Comparison of ENCODE assay signal across 9 cellular contexts in the genomic region with DNA sequence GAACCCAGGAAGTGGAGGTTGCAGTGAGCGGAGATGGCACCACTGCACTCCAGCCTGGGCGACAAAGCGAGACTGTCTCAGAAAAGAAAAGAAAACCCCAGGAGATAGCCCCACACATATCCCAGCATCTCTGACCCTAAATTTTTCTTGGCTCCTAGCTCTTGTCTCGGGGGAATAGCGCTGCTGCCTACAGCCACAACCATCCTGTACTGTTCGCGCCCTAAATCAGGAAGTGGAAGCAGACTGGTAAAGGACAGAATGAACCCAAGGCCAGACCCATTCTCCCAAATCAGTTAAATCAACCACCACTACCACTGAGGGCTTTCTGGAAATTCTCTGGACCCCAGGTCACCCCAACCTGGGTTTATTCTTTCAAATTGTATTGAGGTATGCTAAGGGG. TPM values are rescaled to one million over a fixed set of nuclear protein-coding genes. Genes with fewer than 3 reads are reported as not detected.
DNase-seq lines count a peak whose midpoint lies in the region; ATAC-seq and TF ChIP-seq lines count a peak whose summit lies in the region.
"Had no signal": no experiment of that assay in that cellular context is flagged by ENCODE, and none has a peak within 500 bp of the region (broad histone marks: within the 10 kb centered on the region; RNA-seq: fewer than 3 reads in every experiment).

No MANE protein-coding gene starts in this region.

- H3K4me1 ChIP-seq in cardiac muscle cell (ENCODE audit: low read depth) = peaks cover 19% of the 10 kb centered on the region
- peaks cover 18 to 47% of the 10 kb centered on the region in 2 donors for H3K4me1 ChIP-seq in left lung
- H3K4me1 ChIP-seq in tibial nerve = peaks cover 0 to 57% (median 30%) of the 10 kb centered on the region in 4 donors
- H3K4me1 ChIP-seq in thyroid gland = peaks cover 20 to 32% of the 10 kb centered on the region in 2 donors

- peak overlapping the region; percentile 93 for H3K4me3 Mint-ChIP-seq in activated T-helper 17 cell treated with anti-CD3 and anti-CD28 coated beads, Interleukin-2, amount 50 U/mL, for 72 hours

- no peaks in the 10 kb centered on the region for H3K27me3 ChIP-seq in cardiac muscle cell
- no peaks in the 10 kb centered on the region for H3K27me3 ChIP-seq in left lung
- H3K27me3 ChIP-seq in tibial nerve = no peaks in the 10 kb centered on the region
- no peaks in the 10 kb centered on the region for H3K27me3 ChIP-seq in thyroid gland

- intact Hi-C loops in cardiac septum (cut with DNase I) (loop anchor here (5.0 kb wide), 1 partner anchor 322 kb away; no protein-coding TSS in a partner anchor), left lung (cut with DNase I) (no loop called here), thyroid gland (cut with DNase I) (no loop called here)

- 75 to 77% methylated on average over 7 of the region's 7 CpGs for WGBS in tibial nerve, 2 donors
- WGBS in thyroid gland, 2 donors = 91 to 94% methylated on average over 7 of the region's 7 CpGs

- no peak for TF ChIP-seq EP300 in tibial nerve (IDR thresholded peaks at IDR 0.05)

- H3K36me3 ChIP-seq in cardiac muscle cell (peaks cover 14% of the 10 kb centered on the region), left lung (peaks cover 0 to 34% of the 10 kb centered on the region in 2 donors), tibial nerve (peaks cover 3 to 35% (median 14%) of the 10 kb centered on the region in 3 donors), thyroid gland (peaks cover 15 to 16% of the 10 kb centered on the region in 2 donors)

- TF ChIP-seq POLR2A in tibial nerve (IDR thresholded peaks at IDR 0.05) (no peak), thyroid gland (IDR thresholded peaks at IDR 0.05) (no peak)

- no peaks in the 10 kb centered on the region for H3K9me3 Mint-ChIP-seq in activated T-helper 17 cell treated with anti-CD3 and anti-CD28 coated beads, Interleukin-2, amount 50 U/mL, for 72 hours

- peaks cover 81% of the 10 kb centered on the region for H3K36me3 Mint-ChIP-seq in activated T-helper 17 cell treated with anti-CD3 and anti-CD28 coated beads, Interleukin-2, amount 50 U/mL, for 72 hours (ENCODE audit: low read depth)

- H3K9me3 ChIP-seq in cardiac muscle cell (ENCODE audit: low read depth) = no peaks in the 10 kb centered on the region
- no peaks in the 10 kb centered on the region for H3K9me3 ChIP-seq in left lung
- H3K9me3 ChIP-seq in tibial nerve = no peaks in the 10 kb centered on the region
- no peaks in the 10 kb centered on the region for H3K9me3 ChIP-seq in thyroid gland

- peak overlapping the region; percentile 69 for H3K4me3 ChIP-seq in cardiac muscle cell
- H3K4me3 ChIP-seq in left lung = peak overlapping the region; percentile 83 to 95
- H3K4me3 ChIP-seq in tibial nerve = peak overlapping the region in 2 of 4 donors; percentile 91 to 99
- H3K4me3 ChIP-seq in thyroid gland (replicated peaks in 1 of 3) = peak overlapping the region in 1 of 3 donors; percentile 98

- H3K27ac Mint-ChIP-seq in activated T-helper 17 cell treated with anti-CD3 and anti-CD28 coated beads, Interleukin-2, amount 50 U/mL, for 72 hours = peak overlapping the region; percentile 96

- H3K27me3 Mint-ChIP-seq in activated T-helper 17 cell treated with anti-CD3 and anti-CD28 coated beads, Interleukin-2, amount 50 U/mL, for 72 hours = no peaks in the 10 kb centered on the region

- peaks cover 21% of the 10 kb centered on the region for H3K4me1 Mint-ChIP-seq in activated T-helper 17 cell treated with anti-CD3 and anti-CD28 coated beads, Interleukin-2, amount 50 U/mL, for 72 hours

- TF ChIP-seq CTCF in cardiac muscle cell (IDR thresholded peaks at IDR 0.05; ENCODE audit: low read depth, low read length) (no peak), left lung (IDR thresholded peaks at IDR 0.05) (no peak), tibial nerve (IDR thresholded peaks at IDR 0.05) (no peak), thyroid gland (IDR thresholded peaks at IDR 0.05) (no peak)

- no peak for DNase-seq in cardiac muscle cell (ENCODE audit: low read depth in 1 of 2, low spot score in 1 of 2)
- DNase-seq in cardiac septum (ENCODE audit: low spot score) = no peak
- no peak for DNase-seq in left lung
- no peak for DNase-seq in tibial nerve (ENCODE audit: low spot score in 2 of 2)
- DNase-seq in thyroid gland = no peak
- DNase-seq in DMS53 (lab: John Stamatoyannopoulos, UW) = no peak

- H3K27ac ChIP-seq in cardiac muscle cell = peak overlapping the region; percentile 99
- H3K27ac ChIP-seq in left lung = peak overlapping the region in 1 of 2 donors; percentile 100
- peak overlapping the region in 3 of 4 donors; percentile 39 to 99 (median 99) for H3K27ac ChIP-seq in tibial nerve
- H3K27ac ChIP-seq in thyroid gland = no peak overlapping the region

- ATAC-seq in activated T-helper 17 cell treated with anti-CD3 and anti-CD28 coated beads, Interleukin-2, amount 50 U/mL, for 72 hours (replicated peaks) = no peak
- no peak for ATAC-seq in left lung
- ATAC-seq in HG02678 (IDR thresholded peaks at IDR 0.05; ENCODE audit: unreplicated experiment) = no peak

RNA-seq across cellular contexts. Expression of a gene that starts 1.7 kb away (rescaled TPM):
- total RNA-seq in cardiac muscle cell = 76.0 and 78.3 TPM in 2 replicates
- 92.5 and 98.6 TPM in 2 replicates for polyA plus RNA-seq in cardiac muscle cell
- total RNA-seq in cardiac septum = 111 TPM
- total RNA-seq in activated T-helper 17 cell treated with anti-CD3 and anti-CD28 coated beads, Interleukin-2, amount 50 U/mL, for 72 hours = 100 to 1,000 TPM; 152 to 209 TPM
- 100 to 1,000 TPM; 134 to 171 TPM for total RNA-seq in left lung
- total RNA-seq in tibial nerve = 10 to 100 TPM; 38.5 to 82.2 (median 65.9) TPM
- total RNA-seq in thyroid gland = 10 to 100 TPM; 35.1 to 70.4 (median 48.4) TPM

RNA-seq across cellular contexts. Expression of a gene that starts 2.2 kb away (rescaled TPM):
- total RNA-seq in cardiac muscle cell (54.5 and 68.8 TPM in 2 replicates), cardiac septum (57.5 TPM), left lung (10 to 100 TPM; 26.5 to 46.6 TPM), tibial nerve (10 to 100 TPM; 21.9 to 28.7 (median 25.0) TPM), thyroid gland (10 to 100 TPM; 27.4 to 49.0 (median 33.0) TPM)
- 62.3 and 82.9 TPM in 2 replicates for polyA plus RNA-seq in cardiac muscle cell
- 10 to 100 TPM; 43.7 to 72.0 TPM for total RNA-seq in activated T-helper 17 cell treated with anti-CD3 and anti-CD28 coated beads, Interleukin-2, amount 50 U/mL, for 72 hours

RNA-seq across cellular contexts. Expression of a gene that starts 7.6 kb away (rescaled TPM):
- total RNA-seq in cardiac muscle cell = 517 and 760 TPM in 2 replicates
- polyA plus RNA-seq in cardiac muscle cell = 772 and 773 TPM in 2 replicates
- total RNA-seq in cardiac septum = 449 TPM
- total RNA-seq in activated T-helper 17 cell treated with anti-CD3 and anti-CD28 coated beads, Interleukin-2, amount 50 U/mL, for 72 hours = 100 to 1,000 TPM; 190 to 239 TPM
- total RNA-seq in left lung = 100 to 1,000 TPM; 545 to 559 TPM
- total RNA-seq in tibial nerve = 100 to 1,000 TPM; 402 to 515 (median 456) TPM
- 100 to 1,000 TPM; 112 to 840 (median 273) TPM for total RNA-seq in thyroid gland

RNA-seq across cellular contexts. Expression of a gene that starts 10.6 kb away (rescaled TPM):
- total RNA-seq in cardiac muscle cell = 53.5 and 57.7 TPM in 2 replicates
- 53.9 and 65.0 TPM in 2 replicates for polyA plus RNA-seq in cardiac muscle cell
- 20.5 TPM for total RNA-seq in cardiac septum
- total RNA-seq in activated T-helper 17 cell treated with anti-CD3 and anti-CD28 coated beads, Interleukin-2, amount 50 U/mL, for 72 hours = 10 to 100 TPM; 43.5 to 52.3 TPM
- total RNA-seq in left lung = 10 to 100 TPM; 31.1 to 45.4 TPM
- 10 to 100 TPM; 20.3 to 29.7 (median 23.3) TPM for total RNA-seq in tibial nerve
- 10 to 100 TPM; 19.8 to 39.5 (median 35.8) TPM for total RNA-seq in thyroid gland

RNA-seq across cellular contexts. Expression of a gene that starts 12.4 kb away (rescaled TPM):
- total RNA-seq in cardiac muscle cell (0.32 and 0.51 TPM in 2 replicates), cardiac septum (0.75 TPM), left lung (100 to 1,000 TPM; 187 to 197 TPM), tibial nerve (1 to 10 TPM in 3 of 4 donors, not detected in 1; 2.0 to 5.9 (median 2.4) TPM), thyroid gland (100 to 1,000 TPM; 108 to 161 (median 144) TPM)
- 0.83 and 0.99 TPM in 2 replicates for polyA plus RNA-seq in cardiac muscle cell
- 1 to 10 TPM in 1 of 2 donors, under 1 TPM in 1; 0.52 to 1.0 TPM for total RNA-seq in activated T-helper 17 cell treated with anti-CD3 and anti-CD28 coated beads, Interleukin-2, amount 50 U/mL, for 72 hours
- total RNA-seq: HT1080 had no signal

Comparison
In these comparisons a context has a peak if more than half of its experiments do, and no peak if none do; other contexts are left out.
1. H3K27ac ChIP-seq: peak in cardiac muscle cell (single experiment) and tibial nerve (3 of 4); none in thyroid gland (0 of 3).